In the genomic region with DNA sequence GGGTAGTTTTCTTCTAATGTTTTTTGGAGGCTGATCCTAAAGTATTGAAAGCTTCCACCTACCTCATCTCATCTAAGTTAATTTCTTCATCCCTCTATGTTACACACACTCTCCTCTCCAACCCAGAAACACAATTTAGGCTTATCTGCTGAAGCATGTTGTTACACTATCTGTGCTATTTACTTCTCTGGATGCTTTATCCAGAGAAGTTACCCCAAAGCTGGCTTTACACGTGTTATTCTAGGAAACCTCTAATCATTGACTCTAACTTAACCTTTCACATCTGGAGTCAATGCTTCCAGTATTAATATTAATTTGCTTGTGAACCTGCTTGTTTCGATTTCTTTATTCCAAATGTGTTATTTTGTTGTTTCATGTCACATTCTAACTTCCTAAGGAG, we compare ENCODE assay signal across 2 cellular contexts.
TF ChIP-seq lines count a peak whose summit lies in the region.

No MANE protein-coding gene starts in this region.

TF ChIP-seq in GM23338, 12 proteins besides CTCF, POLR2A, EP300 and RAD21 (continued from another document):
- TF ChIP-seq, protein P1, sequence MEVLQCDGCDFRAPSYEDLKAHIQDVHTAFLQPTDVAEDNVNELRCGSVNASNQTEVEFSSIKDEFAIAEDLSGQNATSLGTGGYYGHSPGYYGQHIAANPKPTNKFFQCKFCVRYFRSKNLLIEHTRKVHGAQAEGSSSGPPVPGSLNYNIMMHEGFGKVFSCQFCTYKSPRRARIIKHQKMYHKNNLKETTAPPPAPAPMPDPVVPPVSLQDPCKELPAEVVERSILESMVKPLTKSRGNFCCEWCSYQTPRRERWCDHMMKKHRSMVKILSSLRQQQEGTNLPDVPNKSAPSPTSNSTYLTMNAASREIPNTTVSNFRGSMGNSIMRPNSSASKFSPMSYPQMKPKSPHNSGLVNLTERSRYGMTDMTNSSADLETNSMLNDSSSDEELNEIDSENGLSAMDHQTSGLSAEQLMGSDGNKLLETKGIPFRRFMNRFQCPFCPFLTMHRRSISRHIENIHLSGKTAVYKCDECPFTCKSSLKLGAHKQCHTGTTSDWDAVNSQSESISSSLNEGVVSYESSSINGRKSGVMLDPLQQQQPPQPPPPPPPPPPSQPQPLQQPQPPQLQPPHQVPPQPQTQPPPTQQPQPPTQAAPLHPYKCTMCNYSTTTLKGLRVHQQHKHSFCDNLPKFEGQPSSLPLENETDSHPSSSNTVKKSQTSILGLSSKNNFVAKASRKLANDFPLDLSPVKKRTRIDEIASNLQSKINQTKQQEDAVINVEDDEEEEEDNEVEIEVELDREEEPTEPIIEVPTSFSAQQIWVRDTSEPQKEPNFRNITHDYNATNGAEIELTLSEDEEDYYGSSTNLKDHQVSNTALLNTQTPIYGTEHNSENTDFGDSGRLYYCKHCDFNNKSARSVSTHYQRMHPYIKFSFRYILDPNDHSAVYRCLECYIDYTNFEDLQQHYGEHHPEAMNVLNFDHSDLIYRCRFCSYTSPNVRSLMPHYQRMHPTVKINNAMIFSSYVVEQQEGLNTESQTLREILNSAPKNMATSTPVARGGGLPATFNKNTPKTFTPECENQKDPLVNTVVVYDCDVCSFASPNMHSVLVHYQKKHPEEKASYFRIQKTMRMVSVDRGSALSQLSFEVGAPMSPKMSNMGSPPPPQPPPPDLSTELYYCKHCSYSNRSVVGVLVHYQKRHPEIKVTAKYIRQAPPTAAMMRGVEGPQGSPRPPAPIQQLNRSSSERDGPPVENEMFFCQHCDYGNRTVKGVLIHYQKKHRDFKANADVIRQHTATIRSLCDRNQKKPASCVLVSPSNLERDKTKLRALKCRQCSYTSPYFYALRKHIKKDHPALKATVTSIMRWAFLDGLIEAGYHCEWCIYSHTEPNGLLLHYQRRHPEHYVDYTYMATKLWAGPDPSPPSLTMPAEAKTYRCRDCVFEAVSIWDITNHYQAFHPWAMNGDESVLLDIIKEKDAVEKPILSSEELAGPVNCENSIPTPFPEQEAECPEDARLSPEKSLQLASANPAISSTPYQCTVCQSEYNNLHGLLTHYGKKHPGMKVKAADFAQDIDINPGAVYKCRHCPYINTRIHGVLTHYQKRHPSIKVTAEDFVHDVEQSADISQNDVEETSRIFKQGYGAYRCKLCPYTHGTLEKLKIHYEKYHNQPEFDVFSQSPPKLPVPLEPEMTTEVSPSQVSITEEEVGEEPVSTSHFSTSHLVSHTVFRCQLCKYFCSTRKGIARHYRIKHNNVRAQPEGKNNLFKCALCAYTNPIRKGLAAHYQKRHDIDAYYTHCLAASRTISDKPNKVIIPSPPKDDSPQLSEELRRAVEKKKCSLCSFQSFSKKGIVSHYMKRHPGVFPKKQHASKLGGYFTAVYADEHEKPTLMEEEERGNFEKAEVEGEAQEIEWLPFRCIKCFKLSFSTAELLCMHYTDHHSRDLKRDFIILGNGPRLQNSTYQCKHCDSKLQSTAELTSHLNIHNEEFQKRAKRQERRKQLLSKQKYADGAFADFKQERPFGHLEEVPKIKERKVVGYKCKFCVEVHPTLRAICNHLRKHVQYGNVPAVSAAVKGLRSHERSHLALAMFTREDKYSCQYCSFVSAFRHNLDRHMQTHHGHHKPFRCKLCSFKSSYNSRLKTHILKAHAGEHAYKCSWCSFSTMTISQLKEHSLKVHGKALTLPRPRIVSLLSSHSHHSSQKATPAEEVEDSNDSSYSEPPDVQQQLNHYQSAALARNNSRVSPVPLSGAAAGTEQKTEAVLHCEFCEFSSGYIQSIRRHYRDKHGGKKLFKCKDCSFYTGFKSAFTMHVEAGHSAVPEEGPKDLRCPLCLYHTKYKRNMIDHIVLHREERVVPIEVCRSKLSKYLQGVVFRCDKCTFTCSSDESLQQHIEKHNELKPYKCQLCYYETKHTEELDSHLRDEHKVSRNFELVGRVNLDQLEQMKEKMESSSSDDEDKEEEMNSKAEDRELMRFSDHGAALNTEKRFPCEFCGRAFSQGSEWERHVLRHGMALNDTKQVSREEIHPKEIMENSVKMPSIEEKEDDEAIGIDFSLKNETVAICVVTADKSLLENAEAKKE (CRISPR knock-in tag; IDR thresholded peaks at IDR 0.05) = no peak
- TF ChIP-seq, protein P2, sequence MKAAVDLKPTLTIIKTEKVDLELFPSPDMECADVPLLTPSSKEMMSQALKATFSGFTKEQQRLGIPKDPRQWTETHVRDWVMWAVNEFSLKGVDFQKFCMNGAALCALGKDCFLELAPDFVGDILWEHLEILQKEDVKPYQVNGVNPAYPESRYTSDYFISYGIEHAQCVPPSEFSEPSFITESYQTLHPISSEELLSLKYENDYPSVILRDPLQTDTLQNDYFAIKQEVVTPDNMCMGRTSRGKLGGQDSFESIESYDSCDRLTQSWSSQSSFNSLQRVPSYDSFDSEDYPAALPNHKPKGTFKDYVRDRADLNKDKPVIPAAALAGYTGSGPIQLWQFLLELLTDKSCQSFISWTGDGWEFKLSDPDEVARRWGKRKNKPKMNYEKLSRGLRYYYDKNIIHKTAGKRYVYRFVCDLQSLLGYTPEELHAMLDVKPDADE (IDR thresholded peaks at IDR 0.05) = no peak
- no peak for TF ChIP-seq EZH2phosphoT487 (IDR thresholded peaks at IDR 0.05; ENCODE audit: unreplicated experiment)

TF ChIP-seq in K562, 482 proteins besides CTCF, POLR2A, EP300 and RAD21 (continued from another document and continues in another):
- TF ChIP-seq, protein P3, sequence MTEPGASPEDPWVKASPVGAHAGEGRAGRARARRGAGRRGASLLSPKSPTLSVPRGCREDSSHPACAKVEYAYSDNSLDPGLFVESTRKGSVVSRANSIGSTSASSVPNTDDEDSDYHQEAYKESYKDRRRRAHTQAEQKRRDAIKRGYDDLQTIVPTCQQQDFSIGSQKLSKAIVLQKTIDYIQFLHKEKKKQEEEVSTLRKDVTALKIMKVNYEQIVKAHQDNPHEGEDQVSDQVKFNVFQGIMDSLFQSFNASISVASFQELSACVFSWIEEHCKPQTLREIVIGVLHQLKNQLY (CRISPR knock-in tag; conservative IDR thresholded peaks at IDR 0.05) = no peak
- TF ChIP-seq SMARCA4 (IDR thresholded peaks at IDR 0.05) = 0 out of 2 replicates have a peak, but pooled peaks have one; percentile 12
- TF ChIP-seq RCOR1 (IDR thresholded peaks at IDR 0.05; ENCODE audit: borderline replicate concordance in 1 of 2, low read depth in 2 of 2, low read length in 2 of 2) = peak in 1 of 2 experiments; percentile 74; a peak in 2 of 4 replicates
- TF ChIP-seq CBFA2T3 (IDR thresholded peaks at IDR 0.05) = peak; percentile 78
- TF ChIP-seq, protein P4, sequence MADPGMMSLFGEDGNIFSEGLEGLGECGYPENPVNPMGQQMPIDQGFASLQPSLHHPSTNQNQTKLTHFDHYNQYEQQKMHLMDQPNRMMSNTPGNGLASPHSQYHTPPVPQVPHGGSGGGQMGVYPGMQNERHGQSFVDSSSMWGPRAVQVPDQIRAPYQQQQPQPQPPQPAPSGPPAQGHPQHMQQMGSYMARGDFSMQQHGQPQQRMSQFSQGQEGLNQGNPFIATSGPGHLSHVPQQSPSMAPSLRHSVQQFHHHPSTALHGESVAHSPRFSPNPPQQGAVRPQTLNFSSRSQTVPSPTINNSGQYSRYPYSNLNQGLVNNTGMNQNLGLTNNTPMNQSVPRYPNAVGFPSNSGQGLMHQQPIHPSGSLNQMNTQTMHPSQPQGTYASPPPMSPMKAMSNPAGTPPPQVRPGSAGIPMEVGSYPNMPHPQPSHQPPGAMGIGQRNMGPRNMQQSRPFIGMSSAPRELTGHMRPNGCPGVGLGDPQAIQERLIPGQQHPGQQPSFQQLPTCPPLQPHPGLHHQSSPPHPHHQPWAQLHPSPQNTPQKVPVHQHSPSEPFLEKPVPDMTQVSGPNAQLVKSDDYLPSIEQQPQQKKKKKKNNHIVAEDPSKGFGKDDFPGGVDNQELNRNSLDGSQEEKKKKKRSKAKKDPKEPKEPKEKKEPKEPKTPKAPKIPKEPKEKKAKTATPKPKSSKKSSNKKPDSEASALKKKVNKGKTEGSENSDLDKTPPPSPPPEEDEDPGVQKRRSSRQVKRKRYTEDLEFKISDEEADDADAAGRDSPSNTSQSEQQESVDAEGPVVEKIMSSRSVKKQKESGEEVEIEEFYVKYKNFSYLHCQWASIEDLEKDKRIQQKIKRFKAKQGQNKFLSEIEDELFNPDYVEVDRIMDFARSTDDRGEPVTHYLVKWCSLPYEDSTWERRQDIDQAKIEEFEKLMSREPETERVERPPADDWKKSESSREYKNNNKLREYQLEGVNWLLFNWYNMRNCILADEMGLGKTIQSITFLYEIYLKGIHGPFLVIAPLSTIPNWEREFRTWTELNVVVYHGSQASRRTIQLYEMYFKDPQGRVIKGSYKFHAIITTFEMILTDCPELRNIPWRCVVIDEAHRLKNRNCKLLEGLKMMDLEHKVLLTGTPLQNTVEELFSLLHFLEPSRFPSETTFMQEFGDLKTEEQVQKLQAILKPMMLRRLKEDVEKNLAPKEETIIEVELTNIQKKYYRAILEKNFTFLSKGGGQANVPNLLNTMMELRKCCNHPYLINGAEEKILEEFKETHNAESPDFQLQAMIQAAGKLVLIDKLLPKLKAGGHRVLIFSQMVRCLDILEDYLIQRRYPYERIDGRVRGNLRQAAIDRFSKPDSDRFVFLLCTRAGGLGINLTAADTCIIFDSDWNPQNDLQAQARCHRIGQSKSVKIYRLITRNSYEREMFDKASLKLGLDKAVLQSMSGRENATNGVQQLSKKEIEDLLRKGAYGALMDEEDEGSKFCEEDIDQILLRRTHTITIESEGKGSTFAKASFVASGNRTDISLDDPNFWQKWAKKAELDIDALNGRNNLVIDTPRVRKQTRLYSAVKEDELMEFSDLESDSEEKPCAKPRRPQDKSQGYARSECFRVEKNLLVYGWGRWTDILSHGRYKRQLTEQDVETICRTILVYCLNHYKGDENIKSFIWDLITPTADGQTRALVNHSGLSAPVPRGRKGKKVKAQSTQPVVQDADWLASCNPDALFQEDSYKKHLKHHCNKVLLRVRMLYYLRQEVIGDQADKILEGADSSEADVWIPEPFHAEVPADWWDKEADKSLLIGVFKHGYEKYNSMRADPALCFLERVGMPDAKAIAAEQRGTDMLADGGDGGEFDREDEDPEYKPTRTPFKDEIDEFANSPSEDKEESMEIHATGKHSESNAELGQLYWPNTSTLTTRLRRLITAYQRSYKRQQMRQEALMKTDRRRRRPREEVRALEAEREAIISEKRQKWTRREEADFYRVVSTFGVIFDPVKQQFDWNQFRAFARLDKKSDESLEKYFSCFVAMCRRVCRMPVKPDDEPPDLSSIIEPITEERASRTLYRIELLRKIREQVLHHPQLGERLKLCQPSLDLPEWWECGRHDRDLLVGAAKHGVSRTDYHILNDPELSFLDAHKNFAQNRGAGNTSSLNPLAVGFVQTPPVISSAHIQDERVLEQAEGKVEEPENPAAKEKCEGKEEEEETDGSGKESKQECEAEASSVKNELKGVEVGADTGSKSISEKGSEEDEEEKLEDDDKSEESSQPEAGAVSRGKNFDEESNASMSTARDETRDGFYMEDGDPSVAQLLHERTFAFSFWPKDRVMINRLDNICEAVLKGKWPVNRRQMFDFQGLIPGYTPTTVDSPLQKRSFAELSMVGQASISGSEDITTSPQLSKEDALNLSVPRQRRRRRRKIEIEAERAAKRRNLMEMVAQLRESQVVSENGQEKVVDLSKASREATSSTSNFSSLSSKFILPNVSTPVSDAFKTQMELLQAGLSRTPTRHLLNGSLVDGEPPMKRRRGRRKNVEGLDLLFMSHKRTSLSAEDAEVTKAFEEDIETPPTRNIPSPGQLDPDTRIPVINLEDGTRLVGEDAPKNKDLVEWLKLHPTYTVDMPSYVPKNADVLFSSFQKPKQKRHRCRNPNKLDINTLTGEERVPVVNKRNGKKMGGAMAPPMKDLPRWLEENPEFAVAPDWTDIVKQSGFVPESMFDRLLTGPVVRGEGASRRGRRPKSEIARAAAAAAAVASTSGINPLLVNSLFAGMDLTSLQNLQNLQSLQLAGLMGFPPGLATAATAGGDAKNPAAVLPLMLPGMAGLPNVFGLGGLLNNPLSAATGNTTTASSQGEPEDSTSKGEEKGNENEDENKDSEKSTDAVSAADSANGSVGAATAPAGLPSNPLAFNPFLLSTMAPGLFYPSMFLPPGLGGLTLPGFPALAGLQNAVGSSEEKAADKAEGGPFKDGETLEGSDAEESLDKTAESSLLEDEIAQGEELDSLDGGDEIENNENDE (IDR thresholded peaks at IDR 0.05; ENCODE audit: low read depth, low read length) = no peak
- TF ChIP-seq, protein P5, sequence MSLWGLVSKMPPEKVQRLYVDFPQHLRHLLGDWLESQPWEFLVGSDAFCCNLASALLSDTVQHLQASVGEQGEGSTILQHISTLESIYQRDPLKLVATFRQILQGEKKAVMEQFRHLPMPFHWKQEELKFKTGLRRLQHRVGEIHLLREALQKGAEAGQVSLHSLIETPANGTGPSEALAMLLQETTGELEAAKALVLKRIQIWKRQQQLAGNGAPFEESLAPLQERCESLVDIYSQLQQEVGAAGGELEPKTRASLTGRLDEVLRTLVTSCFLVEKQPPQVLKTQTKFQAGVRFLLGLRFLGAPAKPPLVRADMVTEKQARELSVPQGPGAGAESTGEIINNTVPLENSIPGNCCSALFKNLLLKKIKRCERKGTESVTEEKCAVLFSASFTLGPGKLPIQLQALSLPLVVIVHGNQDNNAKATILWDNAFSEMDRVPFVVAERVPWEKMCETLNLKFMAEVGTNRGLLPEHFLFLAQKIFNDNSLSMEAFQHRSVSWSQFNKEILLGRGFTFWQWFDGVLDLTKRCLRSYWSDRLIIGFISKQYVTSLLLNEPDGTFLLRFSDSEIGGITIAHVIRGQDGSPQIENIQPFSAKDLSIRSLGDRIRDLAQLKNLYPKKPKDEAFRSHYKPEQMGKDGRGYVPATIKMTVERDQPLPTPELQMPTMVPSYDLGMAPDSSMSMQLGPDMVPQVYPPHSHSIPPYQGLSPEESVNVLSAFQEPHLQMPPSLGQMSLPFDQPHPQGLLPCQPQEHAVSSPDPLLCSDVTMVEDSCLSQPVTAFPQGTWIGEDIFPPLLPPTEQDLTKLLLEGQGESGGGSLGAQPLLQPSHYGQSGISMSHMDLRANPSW (CRISPR knock-in tag; IDR thresholded peaks at IDR 0.05) = no peak
- TF ChIP-seq, protein P6, sequence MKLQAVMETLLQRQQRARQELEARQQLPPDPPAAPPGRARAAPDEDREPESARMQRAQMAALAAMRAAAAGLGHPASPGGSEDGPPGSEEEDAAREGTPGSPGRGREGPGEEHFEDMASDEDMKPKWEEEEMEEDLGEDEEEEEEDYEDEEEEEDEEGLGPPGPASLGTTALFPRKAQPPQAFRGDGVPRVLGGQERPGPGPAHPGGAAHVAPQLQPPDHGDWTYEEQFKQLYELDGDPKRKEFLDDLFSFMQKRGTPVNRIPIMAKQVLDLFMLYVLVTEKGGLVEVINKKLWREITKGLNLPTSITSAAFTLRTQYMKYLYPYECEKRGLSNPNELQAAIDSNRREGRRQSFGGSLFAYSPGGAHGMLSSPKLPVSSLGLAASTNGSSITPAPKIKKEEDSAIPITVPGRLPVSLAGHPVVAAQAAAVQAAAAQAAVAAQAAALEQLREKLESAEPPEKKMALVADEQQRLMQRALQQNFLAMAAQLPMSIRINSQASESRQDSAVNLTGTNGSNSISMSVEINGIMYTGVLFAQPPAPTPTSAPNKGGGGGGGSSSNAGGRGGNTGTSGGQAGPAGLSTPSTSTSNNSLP (IDR thresholded peaks at IDR 0.05; ENCODE audit: borderline replicate concordance, low read depth, low read length) = no peak
- TF ChIP-seq DPF2 (IDR thresholded peaks at IDR 0.05) = peak; percentile 33; the same call in 1 of the 2 replicates
- TF ChIP-seq, protein P7, sequence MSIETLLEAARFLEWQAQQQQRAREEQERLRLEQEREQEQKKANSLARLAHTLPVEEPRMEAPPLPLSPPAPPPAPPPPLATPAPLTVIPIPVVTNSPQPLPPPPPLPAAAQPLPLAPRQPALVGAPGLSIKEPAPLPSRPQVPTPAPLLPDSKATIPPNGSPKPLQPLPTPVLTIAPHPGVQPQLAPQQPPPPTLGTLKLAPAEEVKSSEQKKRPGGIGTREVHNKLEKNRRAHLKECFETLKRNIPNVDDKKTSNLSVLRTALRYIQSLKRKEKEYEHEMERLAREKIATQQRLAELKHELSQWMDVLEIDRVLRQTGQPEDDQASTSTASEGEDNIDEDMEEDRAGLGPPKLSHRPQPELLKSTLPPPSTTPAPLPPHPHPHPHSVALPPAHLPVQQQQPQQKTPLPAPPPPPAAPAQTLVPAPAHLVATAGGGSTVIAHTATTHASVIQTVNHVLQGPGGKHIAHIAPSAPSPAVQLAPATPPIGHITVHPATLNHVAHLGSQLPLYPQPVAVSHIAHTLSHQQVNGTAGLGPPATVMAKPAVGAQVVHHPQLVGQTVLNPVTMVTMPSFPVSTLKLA (conservative IDR thresholded peaks at IDR 0.05) = peak; percentile 59 to 69; a peak in 3 of 4 replicates
